In the genomic region with DNA sequence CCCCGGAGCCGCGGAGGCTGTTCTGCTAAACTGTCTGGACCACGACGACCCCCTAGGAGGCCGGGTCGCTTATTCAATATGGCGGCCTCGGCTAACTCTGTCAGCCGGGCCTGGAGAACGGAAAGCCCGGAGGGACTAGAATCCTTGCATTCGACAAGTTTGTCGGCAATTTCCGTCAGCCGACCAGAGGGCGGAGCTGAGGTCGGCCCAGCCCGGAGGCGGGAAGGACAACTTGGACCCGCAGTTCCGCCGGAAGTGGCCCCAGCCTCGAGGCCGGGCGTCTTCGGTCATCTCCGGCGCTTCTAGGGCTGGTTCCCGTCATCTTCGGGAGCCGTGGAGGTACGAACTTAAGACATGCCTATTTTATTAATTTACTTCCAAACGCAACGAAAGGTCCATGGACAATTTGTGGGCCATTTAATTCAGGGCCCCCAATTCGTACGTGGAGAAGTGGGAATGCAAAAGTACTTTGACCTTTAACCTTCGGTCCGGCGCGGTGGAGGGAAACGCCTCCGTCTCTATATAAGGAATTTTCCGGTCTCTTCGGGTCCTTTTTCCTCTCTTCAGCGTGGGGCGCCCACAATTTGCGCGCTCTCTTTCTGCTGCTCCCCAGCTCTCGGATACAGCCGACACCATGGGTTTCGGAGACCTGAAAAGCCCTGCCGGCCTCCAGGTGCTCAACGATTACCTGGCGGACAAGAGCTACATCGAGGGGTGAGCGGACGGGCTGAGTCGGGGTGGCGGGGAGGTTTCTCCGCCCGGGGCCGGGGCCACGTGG, we compare ENCODE assay signal across 8 cellular contexts. TPM values are rescaled to one million over a fixed set of nuclear protein-coding genes. Genes with fewer than 3 reads are reported as not detected.
DNase-seq lines count a peak whose midpoint lies in the region; ATAC-seq and TF ChIP-seq lines count a peak whose summit lies in the region.

A gene (plus strand): TSS at position 550 of the 778 bp plus-strand sequence. CDS start 85 bp downstream, at position 635.
A gene (minus strand): TSS at position 99 of the 778 bp plus-strand sequence. CDS start 5,766 bp downstream, outside the sequence.

- H3K36me3 ChIP-seq in PC-3 (ENCODE audit: low read depth, low read length) = peaks cover 45% of the 10 kb centered on the region

- BruUV-seq in PC-3 (replicated peaks; lab: Mats Ljungman, UMichigan) = no TSS peak

- POLR2A ChIA-PET in PC-3 (lab: Charles Lee; ENCODE audit: unreplicated experiment) = interaction anchor here (0.6 to 0.7 kb wide), 3 partner anchors 73 to 1568 kb away, joined by 3 read pairs; no protein-coding TSS in a partner anchor

- ATAC-seq in GM21576 (IDR thresholded peaks at IDR 0.05; ENCODE audit: unreplicated experiment) = peak; percentile 92
- peak; percentile 90 for ATAC-seq in PC-3

- TF ChIP-seq CTCF in PC-3 (conservative IDR thresholded peaks at IDR 0.05; ENCODE audit: low read depth, low read length) (no peak), epithelial cell of esophagus (IDR thresholded peaks at IDR 0.05; ENCODE audit: insufficient read depth, low read depth, low read length, missing control alignments) (no peak)

- H3K4me1 ChIP-seq in PC-3 (ENCODE audit: insufficient read depth, low read length) (peaks cover 27% of the 10 kb centered on the region), mononuclear cell (ENCODE audit: insufficient read depth, low read length) (peaks cover 34% of the 10 kb centered on the region)

- H3K4me3 ChIP-seq in PC-3 (ENCODE audit: low read length) = peak within 1 kb of the TSS; percentile 87
- H3K4me3 ChIP-seq in epithelial cell of esophagus (ENCODE audit: low read length) = peak within 1 kb of the TSS; percentile 91
- peak within 1 kb of the TSS; percentile 97 for H3K4me3 ChIP-seq in mononuclear cell (ENCODE audit: low read length)

- no peaks in the 10 kb centered on the region for H3K9me2 ChIP-seq in PC-3 (replicated peaks; ENCODE audit: low read length)

- TF ChIP-seq RAD21 in Ishikawa (IDR thresholded peaks at IDR 0.05; ENCODE audit: low read depth) = no peak

- no peaks in the 10 kb centered on the region for H3K9me3 ChIP-seq in PC-3 (ENCODE audit: low read length)
- no peaks in the 10 kb centered on the region for H3K9me3 ChIP-seq in mononuclear cell (ENCODE audit: low read depth, low read length)

- H3K27me3 ChIP-seq in PC-3 (ENCODE audit: low read length) = no peaks in the 10 kb centered on the region
- no peaks in the 10 kb centered on the region for H3K27me3 ChIP-seq in mononuclear cell (ENCODE audit: insufficient read depth, low read length)

- H4K20me1 ChIP-seq in PC-3 (ENCODE audit: low read length) = peaks cover 33% of the 10 kb centered on the region

- H3K4me2 ChIP-seq in PC-3 (ENCODE audit: low read length) = peak within 1 kb of the TSS; percentile 89

- intact Hi-C loops in PC-3 (cut with micrococcal nuclease) = loop anchor here (1.0 to 5.0 kb wide), 5 partner anchors 52 to 283 kb away; a partner anchor contains a TSS

- H3K79me2 ChIP-seq in PC-3 (ENCODE audit: low read length) = peaks cover 78% of the 10 kb centered on the region

- TF ChIP-seq EP300 in Ishikawa (IDR thresholded peaks at IDR 0.05; ENCODE audit: borderline replicate concordance) = no peak

- DNase-seq in DMS114 treated with DMSO at 0.1 percent for 48 hours (lab: John Stamatoyannopoulos, UW; ENCODE audit: unreplicated experiment) (peak; percentile 92), PC-3 (peak; percentile 99), activated T-cell treated with anti-CD3 and anti-CD28 coated beads for 48 hours (ENCODE audit: low read depth) (peak; percentile 96), epithelial cell of esophagus (ENCODE audit: low read depth) (peak; percentile 99)
- peak; percentile 94 for DNase-seq in stimulated activated CD8-positive, alpha-beta memory T cell treated with anti-CD3 and anti-CD28 coated beads, Interleukin-4, amount 100 ng/mL, for 1 hour (ENCODE audit: low read depth in 2 of 2, low spot score in 1 of 2)

- H3F3A ChIP-seq in PC-3 (ENCODE audit: low read length, unreplicated experiment) = peaks cover 8% of the 10 kb centered on the region

- CTCF ChIA-PET in PC-3 (lab: Charles Lee) = interaction anchor here (0.7 kb wide), 1 partner anchor 72 kb away, joined by 3 read pairs; no protein-coding TSS in a partner anchor

- peak within 1 kb of the TSS; percentile 92 for H2AFZ ChIP-seq in PC-3 (ENCODE audit: low read length)

- peak within 1 kb of the TSS; percentile 70 for H3K27ac ChIP-seq in PC-3 (ENCODE audit: low read length)

- peak within 1 kb of the TSS; percentile 99 for H3K9ac ChIP-seq in PC-3 (ENCODE audit: low read length)

TF ChIP-seq in Ishikawa, 13 proteins besides CTCF, POLR2A, EP300 and RAD21:
- TF ChIP-seq, protein P1, sequence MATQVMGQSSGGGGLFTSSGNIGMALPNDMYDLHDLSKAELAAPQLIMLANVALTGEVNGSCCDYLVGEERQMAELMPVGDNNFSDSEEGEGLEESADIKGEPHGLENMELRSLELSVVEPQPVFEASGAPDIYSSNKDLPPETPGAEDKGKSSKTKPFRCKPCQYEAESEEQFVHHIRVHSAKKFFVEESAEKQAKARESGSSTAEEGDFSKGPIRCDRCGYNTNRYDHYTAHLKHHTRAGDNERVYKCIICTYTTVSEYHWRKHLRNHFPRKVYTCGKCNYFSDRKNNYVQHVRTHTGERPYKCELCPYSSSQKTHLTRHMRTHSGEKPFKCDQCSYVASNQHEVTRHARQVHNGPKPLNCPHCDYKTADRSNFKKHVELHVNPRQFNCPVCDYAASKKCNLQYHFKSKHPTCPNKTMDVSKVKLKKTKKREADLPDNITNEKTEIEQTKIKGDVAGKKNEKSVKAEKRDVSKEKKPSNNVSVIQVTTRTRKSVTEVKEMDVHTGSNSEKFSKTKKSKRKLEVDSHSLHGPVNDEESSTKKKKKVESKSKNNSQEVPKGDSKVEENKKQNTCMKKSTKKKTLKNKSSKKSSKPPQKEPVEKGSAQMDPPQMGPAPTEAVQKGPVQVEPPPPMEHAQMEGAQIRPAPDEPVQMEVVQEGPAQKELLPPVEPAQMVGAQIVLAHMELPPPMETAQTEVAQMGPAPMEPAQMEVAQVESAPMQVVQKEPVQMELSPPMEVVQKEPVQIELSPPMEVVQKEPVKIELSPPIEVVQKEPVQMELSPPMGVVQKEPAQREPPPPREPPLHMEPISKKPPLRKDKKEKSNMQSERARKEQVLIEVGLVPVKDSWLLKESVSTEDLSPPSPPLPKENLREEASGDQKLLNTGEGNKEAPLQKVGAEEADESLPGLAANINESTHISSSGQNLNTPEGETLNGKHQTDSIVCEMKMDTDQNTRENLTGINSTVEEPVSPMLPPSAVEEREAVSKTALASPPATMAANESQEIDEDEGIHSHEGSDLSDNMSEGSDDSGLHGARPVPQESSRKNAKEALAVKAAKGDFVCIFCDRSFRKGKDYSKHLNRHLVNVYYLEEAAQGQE (IDR thresholded peaks at IDR 0.05; ENCODE audit: low read depth) = no peak
- TF ChIP-seq FOXM1 (IDR thresholded peaks at IDR 0.05; ENCODE audit: borderline replicate concordance, low read depth) = peak; percentile 17; the same call in 1 of the 2 replicates
- TF ChIP-seq CREB1 (IDR thresholded peaks at IDR 0.05; ENCODE audit: low read depth) = peak; percentile 71
- TF ChIP-seq, protein P2, sequence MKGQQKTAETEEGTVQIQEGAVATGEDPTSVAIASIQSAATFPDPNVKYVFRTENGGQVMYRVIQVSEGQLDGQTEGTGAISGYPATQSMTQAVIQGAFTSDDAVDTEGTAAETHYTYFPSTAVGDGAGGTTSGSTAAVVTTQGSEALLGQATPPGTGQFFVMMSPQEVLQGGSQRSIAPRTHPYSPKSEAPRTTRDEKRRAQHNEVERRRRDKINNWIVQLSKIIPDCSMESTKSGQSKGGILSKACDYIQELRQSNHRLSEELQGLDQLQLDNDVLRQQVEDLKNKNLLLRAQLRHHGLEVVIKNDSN (IDR thresholded peaks at IDR 0.05) = peak; percentile 83
- no peak; the same call in 1 of the 2 replicates for TF ChIP-seq EGR1 (IDR thresholded peaks at IDR 0.05)
- TF ChIP-seq TAF1 (IDR thresholded peaks at IDR 0.05; ENCODE audit: low read depth) = peak; percentile 67
- TF ChIP-seq, protein P3, sequence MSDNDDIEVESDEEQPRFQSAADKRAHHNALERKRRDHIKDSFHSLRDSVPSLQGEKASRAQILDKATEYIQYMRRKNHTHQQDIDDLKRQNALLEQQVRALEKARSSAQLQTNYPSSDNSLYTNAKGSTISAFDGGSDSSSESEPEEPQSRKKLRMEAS (IDR thresholded peaks at IDR 0.05) = peak; percentile 96
- peak; percentile 91 for TF ChIP-seq YY1 (IDR thresholded peaks at IDR 0.05; ENCODE audit: low read depth)
TF ChIP-seq in Ishikawa: peak in this region for 6.

RNA-seq across cellular contexts. Expression of the first gene that starts in this region (rescaled TPM):
- total RNA-seq in PC-3 (2014; rRNA removed) (596 and 616 TPM in 2 replicates), mononuclear cell (883 TPM)

RNA-seq across cellular contexts. Expression of the second gene that starts in this region (rescaled TPM):
- 80.7 and 110 TPM in 2 replicates for total RNA-seq in PC-3 (2014; rRNA removed)
- 41.1 TPM for total RNA-seq in mononuclear cell

Comparison
In these comparisons a context has a peak if more than half of its experiments do, and no peak if none do; other contexts are left out.
1. Peak in every context shown above with its lines: DNase-seq, ATAC-seq, H3K4me3 ChIP-seq and H3K27ac ChIP-seq.